ENCODE assay signal across 9 cellular contexts in genomic region chr3:188270423-188270972, GRCh38.
A peak's percentile ranks its signal among the peaks of the same experiment; 100 is the strongest.
DNase-seq lines count a peak whose midpoint lies in the region; ATAC-seq and TF ChIP-seq lines count a peak whose summit lies in the region.
"Had no signal": no experiment of that assay in that cellular context is flagged by ENCODE, and none has a peak within 500 bp of the region (broad histone marks: within the 10 kb centered on the region; RNA-seq: fewer than 3 reads in every experiment).

No MANE protein-coding gene starts in this region.

- TF ChIP-seq CTCF in brain microvascular endothelial cell (IDR thresholded peaks at IDR 0.05; ENCODE audit: low read depth, low read length, missing control alignments) (no peak), thoracic aorta (IDR thresholded peaks at IDR 0.05) (no peak), natural killer cell (IDR thresholded peaks at IDR 0.05) (no peak)

- no peaks in the 10 kb centered on the region for H3K27me3 Mint-ChIP-seq in natural killer cell (ENCODE audit: low read depth in 2 of 2)
- H3K27me3 Mint-ChIP-seq: activated naive CD8-positive, alpha-beta T cell had no signal

- ATAC-seq in thoracic aorta (ENCODE audit: insufficient number of reproducible peaks, low FRiP score, low read depth) (peak; percentile 50), HG03342 (IDR thresholded peaks at IDR 0.05; ENCODE audit: unreplicated experiment) (no peak), HG03025 (IDR thresholded peaks at IDR 0.05; ENCODE audit: low FRiP score, unreplicated experiment) (no peak), HG02840 (IDR thresholded peaks at IDR 0.05; ENCODE audit: low FRiP score, unreplicated experiment) (no peak), natural killer cell (no peak)

- H3K27me3 ChIP-seq in HUES6 (ENCODE audit: control insufficient read depth, insufficient read depth, low read length) (no peaks in the 10 kb centered on the region), brain microvascular endothelial cell (replicated peaks) (no peaks in the 10 kb centered on the region), thoracic aorta (replicated peaks; ENCODE audit: insufficient read depth) (no peaks in the 10 kb centered on the region)

- peaks cover 57% of the 10 kb centered on the region for H3K4me1 ChIP-seq in HUES6 (ENCODE audit: control insufficient read depth, insufficient read depth, low read length)
- H3K4me1 ChIP-seq in thoracic aorta (ENCODE audit: control insufficient read depth in 1 of 2, low read depth in 2 of 2): peaks cover 50 to 100% of the 10 kb centered on the region in 2 donors

- H3K9ac ChIP-seq in HUES6 (ENCODE audit: low read length): peak overlapping the region; percentile 35

- H3K9me3 ChIP-seq in HUES6 (ENCODE audit: control insufficient read depth, insufficient read depth, low read depth, low read length): no peaks in the 10 kb centered on the region
- H3K9me3 ChIP-seq in thoracic aorta: no peaks in the 10 kb centered on the region

- no peaks in the 10 kb centered on the region for H3K9me3 Mint-ChIP-seq in natural killer cell

- peak overlapping the region in 1 of 2 donors; percentile 52 for H3K27ac Mint-ChIP-seq in natural killer cell

- no peaks in the 10 kb centered on the region for H3K36me3 ChIP-seq in HUES6 (ENCODE audit: control insufficient read depth, insufficient read depth, low read length)
- H3K36me3 ChIP-seq in brain microvascular endothelial cell (replicated peaks): no peaks in the 10 kb centered on the region
- H3K36me3 ChIP-seq in thoracic aorta: no peaks in the 10 kb centered on the region

- no peaks in the 10 kb centered on the region for H3K36me3 Mint-ChIP-seq in natural killer cell

- intact Hi-C loops in natural killer cell (cut with micrococcal nuclease): no loop called here

- H3K4me3 ChIP-seq in HUES6 (ENCODE audit: low read depth, low read length) (no peak overlapping the region), brain microvascular endothelial cell (ENCODE audit: low read depth, low read length) (no peak overlapping the region), thoracic aorta (peak overlapping the region; percentile 38)

- in situ Hi-C loops in brain microvascular endothelial cell (cut with HindIII; ENCODE audit: low pct_ligation_motif_present, low sequenced_read_pairs): no loop called here

- peak; percentile 93 for DNase-seq in brain microvascular endothelial cell
- DNase-seq in left kidney (ENCODE audit: low read depth, low spot score): peak; percentile 37
- no peak for DNase-seq in thoracic aorta (ENCODE audit: low spot score)
- DNase-seq in natural killer cell: no peak

- H3K4me1 Mint-ChIP-seq in natural killer cell: peaks cover 49 to 53% of the 10 kb centered on the region in 2 donors

- no peak overlapping the region for H3K4me3 Mint-ChIP-seq in natural killer cell
- H3K4me3 Mint-ChIP-seq: activated naive CD8-positive, alpha-beta T cell had no signal

- H3K27ac ChIP-seq in HUES6 (ENCODE audit: low read depth, low read length) (peak overlapping the region; percentile 55), brain microvascular endothelial cell (peak overlapping the region; percentile 93), thoracic aorta (peak overlapping the region; percentile 96 to 99)

Comparison
In these comparisons a context has a peak if more than half of its experiments do, and no peak if none do; other contexts are left out.
1. DNase-seq: peak in brain microvascular endothelial cell (single experiment) and left kidney (single experiment); none in thoracic aorta (single experiment) and natural killer cell (single experiment).
2. Peak in every context shown above with its lines, with median percentiles within 50 percentile points of each other: H3K27ac ChIP-seq.